8 cellular contexts compared by ENCODE assay signal in the genomic region with DNA sequence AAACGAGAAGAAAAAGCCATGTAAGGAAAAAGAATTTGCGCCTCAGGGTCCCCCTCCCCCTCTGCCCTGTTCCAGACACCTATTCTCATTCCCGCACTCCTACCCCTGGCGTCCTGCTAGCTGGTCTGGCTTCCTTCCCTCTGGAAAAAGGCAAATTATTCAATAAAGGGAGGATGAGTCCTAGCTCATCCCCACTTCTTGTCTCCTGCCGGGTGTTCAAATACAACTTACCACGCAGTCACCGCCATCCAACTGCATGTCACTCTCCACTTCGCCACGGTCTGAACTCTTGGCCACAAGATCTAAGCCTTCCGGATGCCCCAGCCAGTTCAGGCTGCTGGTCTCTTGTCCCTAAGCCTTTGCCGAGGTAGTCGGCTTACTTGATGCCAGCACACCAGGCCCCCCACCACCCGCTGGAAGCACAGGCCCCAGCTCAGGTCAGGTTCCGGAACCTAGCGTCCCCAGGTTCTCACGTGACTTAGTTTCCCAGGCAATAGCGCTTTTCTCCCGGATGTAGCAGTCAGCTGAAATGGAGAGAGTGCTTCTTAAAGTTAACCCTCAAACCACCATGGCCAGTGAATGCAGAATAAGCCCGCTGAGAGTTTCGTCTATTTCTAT.
DNase-seq lines count a peak whose midpoint lies in the region; ATAC-seq and TF ChIP-seq lines count a peak whose summit lies in the region.

No MANE protein-coding gene starts in this region.

- CTCF ChIA-PET in Caco-2 (lab: Charles Lee): no interaction called here

- intact Hi-C loops in Caco-2 (cut with micrococcal nuclease; ENCODE audit: unreplicated experiment): loop anchor here (5.0 kb wide), 1 partner anchor 192 kb away; a partner anchor contains a TSS

- H3K4me1 ChIP-seq in Caco-2 (peaks cover 6% of the 10 kb centered on the region; the same call in 1 of the 2 replicates), NT2/D1 (ENCODE audit: insufficient read depth, insufficient read length) (no peaks in the 10 kb centered on the region)

- TF ChIP-seq CTCF in Caco-2 (IDR thresholded peaks at IDR 0.05; ENCODE audit: insufficient read depth in 1 of 2, low read depth in 1 of 2, low read length in 1 of 2, severe bottlenecking in 1 of 2, unreplicated experiment in 1 of 2): no peak
- no peak for TF ChIP-seq CTCF in epithelial cell of proximal tubule (conservative IDR thresholded peaks at IDR 0.05; ENCODE audit: low read depth, low read length)

- H3K4me1 Mint-ChIP-seq in Caco-2 (ENCODE audit: low read depth, unreplicated experiment): peaks cover 6% of the 10 kb centered on the region

- peak; percentile 98 for ATAC-seq in GM21360 (IDR thresholded peaks at IDR 0.05; ENCODE audit: unreplicated experiment)

- H3K4me3 Mint-ChIP-seq in Caco-2 (ENCODE audit: unreplicated experiment): peak overlapping the region; percentile 81

- H3K36me3 Mint-ChIP-seq in Caco-2 (ENCODE audit: insufficient read depth, unreplicated experiment): no peaks in the 10 kb centered on the region

- DNase-seq in Caco-2 (peak; percentile 56 to 65), HT-29 (ENCODE audit: low spot score) (peak; percentile 53), NT2/D1 (ENCODE audit: low read depth, low spot score) (peak; percentile 80), epithelial cell of proximal tubule (ENCODE audit: low read depth) (peak; percentile 36), mucosa of gallbladder (ENCODE audit: low spot score) (peak; percentile 70)
- DNase-seq in activated CD8-positive, alpha-beta memory T cell treated with anti-CD3 and anti-CD28 coated beads, Interleukin-2, amount 50 U/mL, for 48 hours: peak; percentile 69
- DNase-seq in stimulated activated CD8-positive, alpha-beta memory T cell treated with anti-CD3 and anti-CD28 coated beads, Interleukin-4, amount 100 ng/mL, for 24 hours (ENCODE audit: low read depth): peak; percentile 28

- POLR2A ChIA-PET in Caco-2 (lab: Charles Lee): interaction anchor here (0.6 kb wide), 1 partner anchor 1965 kb away, joined by 7 read pairs; no protein-coding TSS in a partner anchor

- H3K27ac Mint-ChIP-seq in Caco-2 (ENCODE audit: unreplicated experiment): peak overlapping the region; percentile 45

- H3K27me3 ChIP-seq in Caco-2 (replicated peaks; ENCODE audit: control insufficient read depth, insufficient read depth, low read length): no peaks in the 10 kb centered on the region
- no peaks in the 10 kb centered on the region for H3K27me3 ChIP-seq in NT2/D1 (ENCODE audit: insufficient read depth, insufficient read length)

- H3K9me3 ChIP-seq in Caco-2 (no peaks in the 10 kb centered on the region), NT2/D1 (ENCODE audit: insufficient read depth, low read length) (no peaks in the 10 kb centered on the region)

- H3K27me3 Mint-ChIP-seq in Caco-2 (ENCODE audit: insufficient read depth, unreplicated experiment): no peaks in the 10 kb centered on the region

- H3K9me3 Mint-ChIP-seq in Caco-2 (ENCODE audit: unreplicated experiment): no peaks in the 10 kb centered on the region

- H3K9ac ChIP-seq in NT2/D1 (ENCODE audit: insufficient read length, low read depth): peak overlapping the region; percentile 89

- peak overlapping the region; percentile 64 for H3K4me3 ChIP-seq in Caco-2 (ENCODE audit: low read depth, low read length)
- H3K4me3 ChIP-seq in NT2/D1 (ENCODE audit: insufficient read length, low read depth): peak overlapping the region; percentile 76
- peak overlapping the region; percentile 80 for H3K4me3 ChIP-seq in epithelial cell of proximal tubule (ENCODE audit: low read depth, low read length)

- BruUV-seq in Caco-2 (replicated peaks; lab: Mats Ljungman, UMichigan): TSS peak; percentile 39

- H3K36me3 ChIP-seq in Caco-2 (ENCODE audit: control insufficient read depth, insufficient read depth, low read length) (no peaks in the 10 kb centered on the region), NT2/D1 (ENCODE audit: insufficient read depth, insufficient read length, low read length) (no peaks in the 10 kb centered on the region)

Comparison
In these comparisons a context has a peak if more than half of its experiments do, and no peak if none do; other contexts are left out.
1. Peak in every context shown above with its lines: DNase-seq, ATAC-seq and H3K4me3 ChIP-seq.
2. DNase-seq: peak in every context shown above with its lines; median percentile 80 in NT2/D1; 70 in mucosa of gallbladder; 69 in activated CD8-positive, alpha-beta memory T cell treated with anti-CD3 and anti-CD28 coated beads, Interleukin-2, amount 50 U/mL, for 48 hours; 60 in Caco-2; 53 in HT-29; 36 in epithelial cell of proximal tubule; 28 in stimulated activated CD8-positive, alpha-beta memory T cell treated with anti-CD3 and anti-CD28 coated beads, Interleukin-4, amount 100 ng/mL, for 24 hours.